Comparison of ENCODE assay signal across 10 cellular contexts in genomic region chr2:37641582-37642111, GRCh38. TPM values are rescaled to one million over a fixed set of nuclear protein-coding genes. Genes with fewer than 3 reads are reported as not detected.
A peak's percentile ranks its signal among the peaks of the same experiment; 100 is the strongest.
DNase-seq lines count a peak whose midpoint lies in the region; ATAC-seq and TF ChIP-seq lines count a peak whose summit lies in the region.
"Had no signal": no experiment of that assay in that cellular context is flagged by ENCODE, and none has a peak within 500 bp of the region (broad histone marks: within the 10 kb centered on the region; RNA-seq: fewer than 3 reads in every experiment).

No MANE protein-coding gene starts in this region.

- in situ Hi-C loops in Caki2 (cut with HindIII; ENCODE audit: low pct_unique_long_range_greater_than_20kb, low sequenced_read_pairs), result no loop called here

- peak overlapping the region; percentile 1 for H3K27ac Mint-ChIP-seq in central memory CD8-positive, alpha-beta T cell (ENCODE audit: low read depth)
- H3K27ac Mint-ChIP-seq in osteocyte (ENCODE audit: unreplicated experiment), result peak overlapping the region; percentile 46

- ATAC-seq in central memory CD8-positive, alpha-beta T cell (replicated peaks; ENCODE audit: extremely low read depth, poor library complexity, severe bottlenecking), result no peak
- no peak for ATAC-seq in GM19455 (IDR thresholded peaks at IDR 0.05; ENCODE audit: unreplicated experiment)
- no peak for ATAC-seq in HG03520 (IDR thresholded peaks at IDR 0.05; ENCODE audit: unreplicated experiment)

- peaks cover 72% of the 10 kb centered on the region for H3K4me1 Mint-ChIP-seq in central memory CD8-positive, alpha-beta T cell
- peaks cover 62% of the 10 kb centered on the region for H3K4me1 Mint-ChIP-seq in osteocyte (ENCODE audit: unreplicated experiment)

- H3K4me3 Mint-ChIP-seq in central memory CD8-positive, alpha-beta T cell, result no peak overlapping the region
- H3K4me3 Mint-ChIP-seq in osteocyte (ENCODE audit: unreplicated experiment), result no peak overlapping the region

- no peak for TF ChIP-seq CTCF in osteocyte (IDR thresholded peaks at IDR 0.05)

- no peaks in the 10 kb centered on the region for H3K9me3 Mint-ChIP-seq in central memory CD8-positive, alpha-beta T cell
- H3K9me3 Mint-ChIP-seq in osteocyte (ENCODE audit: unreplicated experiment), result no peaks in the 10 kb centered on the region

- peaks cover 60% of the 10 kb centered on the region for H3K36me3 Mint-ChIP-seq in central memory CD8-positive, alpha-beta T cell (ENCODE audit: insufficient read depth)
- H3K36me3 Mint-ChIP-seq in osteocyte (ENCODE audit: unreplicated experiment), result peaks cover 35% of the 10 kb centered on the region

- peak; percentile 20 for DNase-seq in Caki2 (ENCODE audit: low read depth)
- DNase-seq in LHCN-M2 (ENCODE audit: low read depth), result peak; percentile 74
- no peak for DNase-seq in central memory CD8-positive, alpha-beta T cell (ENCODE audit: low spot score in 2 of 2)
- no peak for DNase-seq in osteocyte (ENCODE audit: extremely low spot score, unreplicated experiment)
- DNase-seq in UCSD-AML1 (lab: John Stamatoyannopoulos, UW; ENCODE audit: unreplicated experiment), result no peak
- DNase-seq: activated T-cell treated with anti-CD3 and anti-CD28 coated beads for 4 hours, DND-41, substantia nigra had no signal

- H3K27me3 Mint-ChIP-seq in central memory CD8-positive, alpha-beta T cell, result no peaks in the 10 kb centered on the region
- H3K27me3 Mint-ChIP-seq in osteocyte (ENCODE audit: unreplicated experiment), result no peaks in the 10 kb centered on the region

RNA-seq across cellular contexts. Expression of gene CDC42EP3, which starts 29.8 kb away (rescaled TPM):
- 25.5 and 41.0 TPM in 2 replicates for total RNA-seq in Caki2 (2014; rRNA removed; shearing (Covaris generic); ENCODE audit: low replicate concordance)
- total RNA-seq in LHCN-M2 (2014; rRNA removed), result 230 and 308 TPM in 2 replicates
- polyA plus RNA-seq in LHCN-M2 (2012), result 222 TPM
- total RNA-seq in osteocyte, result 40.9 and 46.2 TPM in 2 replicates

Comparison
In these comparisons a context has a peak if more than half of its experiments do, and no peak if none do; other contexts are left out.
1. DNase-seq: peak in Caki2 (single experiment) and LHCN-M2 (single experiment); none in central memory CD8-positive, alpha-beta T cell (0 of 2), osteocyte (single experiment) and UCSD-AML1 (single experiment).